26 cellular contexts compared by ENCODE assay signal in genomic region chr6:56837322-56837894, GRCh38.
DNase-seq lines count a peak whose midpoint lies in the region; ATAC-seq and TF ChIP-seq lines count a peak whose summit lies in the region.
"Had no signal": no experiment of that assay in that cellular context is flagged by ENCODE, and none has a peak within 500 bp of the region (broad histone marks: within the 10 kb centered on the region; RNA-seq: fewer than 3 reads in every experiment).

No MANE protein-coding gene starts in this region.

- no peak for TF ChIP-seq POLR2A in IMR-90 (IDR thresholded peaks at IDR 0.05; ENCODE audit: low read depth, low read length)
- no peak for TF ChIP-seq POLR2A in gastrocnemius medialis (IDR thresholded peaks at IDR 0.05)

- POLR2A ChIA-PET in IMR-90 (lab: Charles Lee; ENCODE audit: unreplicated experiment): no interaction called here
- POLR2A ChIA-PET in WTC11 (lab: Charles Lee): no interaction called here

- H4K91ac ChIP-seq in IMR-90 (ENCODE audit: insufficient read depth, low read depth, low read length): no peak overlapping the region

- dilution Hi-C loops in IMR-90 (cut with HindIII; ENCODE audit: low sequenced_read_pairs, unreplicated experiment): no loop called here

- ATAC-seq in GM23338: peak; percentile 60
- ATAC-seq in IMR-90 (ENCODE audit: low read depth): no peak
- ATAC-seq in WTC11: peak; percentile 43
- ATAC-seq in gastrocnemius medialis: no peak
- ATAC-seq in HG03378 (IDR thresholded peaks at IDR 0.05; ENCODE audit: unreplicated experiment): no peak
- ATAC-seq in HG02678 (IDR thresholded peaks at IDR 0.05; ENCODE audit: unreplicated experiment): no peak
- ATAC-seq: activated naive CD4-positive, alpha-beta T cell treated with anti-CD3 and anti-CD28 coated beads, Interleukin-2, amount 50 U/mL, for 72 hours; left lung; mucosa of descending colon; stimulated activated effector memory CD8-positive, alpha-beta T cell treated with anti-CD3 and anti-CD28 coated beads, Interleukin-12 subunit alpha, Interleukin-12 subunit beta, amount 100 ng/mL, for 72 hours had no signal

- in situ Hi-C loops in IMR-90 (cut with MboI; ENCODE audit: low sequenced_read_pairs) (no loop called here), gastrocnemius medialis (cut with MboI; ENCODE audit: low sequenced_read_pairs in 4 of 4) (loop anchor here in 1 of 4 donors (5.0 kb wide), 1 partner anchor 65 kb away; no protein-coding TSS in a partner anchor)

- H3K9me1 ChIP-seq in IMR-90 (ENCODE audit: insufficient read depth, low read length): peaks cover 3% of the 10 kb centered on the region; the same call in 1 of the 2 replicates

- intact Hi-C loops in IMR-90 (cut with micrococcal nuclease) (no loop called here), gastrocnemius medialis (cut with DNase I; ENCODE audit: low total_unique reads) (no loop called here)

- H3K79me2 ChIP-seq in GM23338 (replicated peaks; ENCODE audit: insufficient read depth): peaks cover 100% of the 10 kb centered on the region

- peak overlapping the region; percentile 1; the same call in 1 of the 2 replicates for H3K23ac ChIP-seq in IMR-90 (ENCODE audit: low read depth, low read length)

- no peak overlapping the region for H2BK5ac ChIP-seq in IMR-90 (ENCODE audit: low read depth, low read length, poor library complexity, severe bottlenecking)

- no peak for TF ChIP-seq RAD21 in IMR-90 (IDR thresholded peaks at IDR 0.05; ENCODE audit: low read length)

- H3K9ac ChIP-seq in IMR-90 (ENCODE audit: low read depth, low read length): no peak overlapping the region

- CTCF ChIA-PET in IMR-90 (lab: Yijun Ruan, JAX) (no interaction called here), WTC11 (lab: Charles Lee) (no interaction called here)

- no peak overlapping the region for H4K8ac ChIP-seq in IMR-90 (ENCODE audit: low read depth in 2 of 2, low read length in 2 of 2)

- H3K18ac ChIP-seq in IMR-90 (ENCODE audit: low read depth, low read length): no peak overlapping the region

- H3K4me1 Mint-ChIP-seq in GM23338 (peaks cover 60% of the 10 kb centered on the region), WTC11 (peaks cover 65% of the 10 kb centered on the region)
- H3K4me1 Mint-ChIP-seq: central memory CD8-positive, alpha-beta T cell; stimulated activated effector memory CD8-positive, alpha-beta T cell treated with anti-CD3 and anti-CD28 coated beads, Interleukin-12 subunit alpha, Interleukin-12 subunit beta, amount 100 ng/mL, for 72 hours had no signal

- H3K36me3 ChIP-seq in GM23338 (ENCODE audit: insufficient read depth): no peaks in the 10 kb centered on the region
- no peaks in the 10 kb centered on the region for H3K36me3 ChIP-seq in IMR-90 (ENCODE audit: control insufficient read depth, insufficient read depth, low read length)
- H3K36me3 ChIP-seq in gastrocnemius medialis: no peaks in the 10 kb centered on the region
- H3K36me3 ChIP-seq: ascending aorta, left lung, suprapubic skin, vagina had no signal

- H3K27ac ChIP-seq in GM23338 (ENCODE audit: low read depth): 0 out of 2 replicates have a peak overlapping the region, but pooled peaks have one; percentile 5
- no peak overlapping the region for H3K27ac ChIP-seq in IMR-90 (ENCODE audit: insufficient read depth, low read length)
- H3K27ac ChIP-seq in gastrocnemius medialis: peak overlapping the region; percentile 85 to 98 (median 98)
- H3K27ac ChIP-seq: ascending aorta, left lung, skin epidermis, suprapubic skin, vagina had no signal

- H2AK9ac ChIP-seq in IMR-90 (replicated peaks; ENCODE audit: low read depth, low read length, poor library complexity): no peak overlapping the region

- H3K9me3 Mint-ChIP-seq in GM23338 (peaks cover 3% of the 10 kb centered on the region; the same call in 2 of the 3 replicates), WTC11 (peaks cover 8% of the 10 kb centered on the region; the same call in 1 of the 2 replicates)
- H3K9me3 Mint-ChIP-seq: activated naive CD4-positive, alpha-beta T cell treated with anti-CD3 and anti-CD28 coated beads, Interleukin-2, amount 50 U/mL, for 72 hours; central memory CD8-positive, alpha-beta T cell; stimulated activated effector memory CD8-positive, alpha-beta T cell treated with anti-CD3 and anti-CD28 coated beads, Interleukin-12 subunit alpha, Interleukin-12 subunit beta, amount 100 ng/mL, for 72 hours had no signal

- H3K27me3 Mint-ChIP-seq in GM23338 (ENCODE audit: insufficient read depth, low read depth, poor library complexity) (no peaks in the 10 kb centered on the region), WTC11 (ENCODE audit: low read depth) (no peaks in the 10 kb centered on the region)

- H2BK120ac ChIP-seq in IMR-90 (ENCODE audit: low read depth, low read length): no peak overlapping the region

- H3K56ac ChIP-seq in IMR-90 (ENCODE audit: extremely low read depth, insufficient read depth, low read length): no peak overlapping the region

- H4K20me1 ChIP-seq in GM23338 (replicated peaks; ENCODE audit: insufficient read depth) (peaks cover 10% of the 10 kb centered on the region; the same call in 1 of the 2 replicates), IMR-90 (ENCODE audit: insufficient read depth, low read length) (peaks cover 58% of the 10 kb centered on the region)

- peaks cover 6 to 41% of the 10 kb centered on the region in 2 experiments; a peak in 2 of 4 replicates for H3K79me1 ChIP-seq in IMR-90 (ENCODE audit: low read depth in 1 of 2, low read length in 2 of 2)

- H3K36me3 Mint-ChIP-seq in GM23338 (ENCODE audit: low read depth) (peaks cover 6% of the 10 kb centered on the region; the same call in 1 of the 3 replicates), WTC11 (peaks cover 6% of the 10 kb centered on the region)
- H3K36me3 Mint-ChIP-seq: activated naive CD4-positive, alpha-beta T cell treated with anti-CD3 and anti-CD28 coated beads, Interleukin-2, amount 50 U/mL, for 72 hours; immature natural killer cell; stimulated activated effector memory CD8-positive, alpha-beta T cell treated with anti-CD3 and anti-CD28 coated beads, Interleukin-12 subunit alpha, Interleukin-12 subunit beta, amount 100 ng/mL, for 72 hours had no signal

- H3K27ac Mint-ChIP-seq in GM23338: peak overlapping the region; percentile 33
- peak overlapping the region; percentile 64 for H3K27ac Mint-ChIP-seq in WTC11
- H3K27ac Mint-ChIP-seq: activated naive CD4-positive, alpha-beta T cell treated with anti-CD3 and anti-CD28 coated beads, Interleukin-2, amount 50 U/mL, for 72 hours; immature natural killer cell; stimulated activated effector memory CD8-positive, alpha-beta T cell treated with anti-CD3 and anti-CD28 coated beads, Interleukin-12 subunit alpha, Interleukin-12 subunit beta, amount 100 ng/mL, for 72 hours had no signal

- no peak overlapping the region; the same call in 2 of the 3 replicates for H3K4me3 Mint-ChIP-seq in GM23338
- peak overlapping the region; percentile 3; the same call in 1 of the 2 replicates for H3K4me3 Mint-ChIP-seq in WTC11
- H3K4me3 Mint-ChIP-seq: central memory CD8-positive, alpha-beta T cell; immature natural killer cell; stimulated activated effector memory CD8-positive, alpha-beta T cell treated with anti-CD3 and anti-CD28 coated beads, Interleukin-12 subunit alpha, Interleukin-12 subunit beta, amount 100 ng/mL, for 72 hours had no signal

- no peak overlapping the region for H3K4me3 ChIP-seq in GM23338
- no peak overlapping the region for H3K4me3 ChIP-seq in IMR-90 (ENCODE audit: insufficient read depth, low read depth, low read length)
- H3K4me3 ChIP-seq in gastrocnemius medialis: no peak overlapping the region
- H3K4me3 ChIP-seq: ascending aorta, left lung, mucosa of descending colon, skin epidermis, suprapubic skin, vagina had no signal

- BruUV-seq in IMR-90 (replicated peaks; lab: Mats Ljungman, UMichigan): no TSS peak

- no peaks in the 10 kb centered on the region for H3F3A ChIP-seq in GM23338 (replicated peaks; ENCODE audit: low read depth)

- H3K9me3 ChIP-seq in IMR-90 (ENCODE audit: control insufficient read depth, insufficient read depth, low read length) (no peaks in the 10 kb centered on the region), gastrocnemius medialis (no peaks in the 10 kb centered on the region)
- H3K9me3 ChIP-seq: ascending aorta, left lung, mucosa of descending colon, suprapubic skin, vagina had no signal

- H3K4me2 ChIP-seq in GM23338 (peak overlapping the region; percentile 26), IMR-90 (ENCODE audit: low read depth, low read length) (no peak overlapping the region; the same call in 1 of the 2 replicates)

- no peak overlapping the region for H2AK5ac ChIP-seq in IMR-90 (ENCODE audit: low read depth, low read length)

- H3K27me3 ChIP-seq in GM23338 (ENCODE audit: insufficient read depth) (no peaks in the 10 kb centered on the region), IMR-90 (ENCODE audit: control insufficient read depth, insufficient read depth, low read length) (no peaks in the 10 kb centered on the region), gastrocnemius medialis (no peaks in the 10 kb centered on the region)
- H3K27me3 ChIP-seq: ascending aorta, suprapubic skin, vagina had no signal

- no peak overlapping the region for H2BK15ac ChIP-seq in IMR-90 (ENCODE audit: low read depth, low read length)

- TF ChIP-seq CTCF in GM23338 (conservative IDR thresholded peaks at IDR 0.05; ENCODE audit: low read depth in 2 of 2) (no peak), IMR-90 (conservative IDR thresholded peaks at IDR 0.05; ENCODE audit: low read depth, low read length) (no peak), WTC11 (IDR thresholded peaks at IDR 0.05) (no peak), gastrocnemius medialis (IDR thresholded peaks at IDR 0.05 in 4 of 5, conservative IDR thresholded peaks at IDR 0.05 in 1 of 5) (no peak)

- no peak overlapping the region for H4K5ac ChIP-seq in IMR-90 (ENCODE audit: low read depth, low read length)

- H2BK20ac ChIP-seq in IMR-90 (ENCODE audit: low read depth, low read length): no peak overlapping the region

- H3K4me1 ChIP-seq in GM23338 (ENCODE audit: insufficient read depth): peaks cover 60% of the 10 kb centered on the region
- H3K4me1 ChIP-seq in IMR-90 (ENCODE audit: control insufficient read depth, insufficient read depth, low read length): peaks cover 3% of the 10 kb centered on the region; the same call in 1 of the 2 replicates
- H3K4me1 ChIP-seq in gastrocnemius medialis: peaks cover 59 to 77% of the 10 kb centered on the region in 2 donors
- H3K4me1 ChIP-seq: left lung, vagina had no signal

- WGBS in IMR-90 (ENCODE audit: extremely low coverage in 2 of 2, insufficient read length in 1 of 2), 2 experiments: 87% methylated on average over 3 of the region's 6 CpGs; no CpG with 5 or more reads in 1 of the 2 experiments

- H3K9me2 ChIP-seq in GM23338 (ENCODE audit: insufficient read depth): no peaks in the 10 kb centered on the region

- H3K4ac ChIP-seq in IMR-90 (ENCODE audit: low read depth, low read length): no peak overlapping the region

- H2AFZ ChIP-seq in GM23338 (no peak overlapping the region), IMR-90 (replicated peaks; ENCODE audit: low read length, poor library complexity) (no peak overlapping the region)

- no peak overlapping the region for H3K14ac ChIP-seq in IMR-90 (replicated peaks; ENCODE audit: low read depth, low read length)

- peak; percentile 35 for DNase-seq in GM23338 (ENCODE audit: low spot score)
- DNase-seq in IMR-90: no peak
- no peak for DNase-seq in WTC11 (ENCODE audit: low spot score)
- DNase-seq in gastrocnemius medialis: no peak
- DNase-seq in activated naive CD4-positive, alpha-beta T cell (lab: John Stamatoyannopoulos, UW): no peak
- DNase-seq: activated CD4-positive, alpha-beta T cell treated with anti-CD3 and anti-CD28 coated beads for 48 hours; DMS 273 treated with DMSO at 0.1 percent for 48 hours; immature natural killer cell; KBM-7; left lung; mucosa of descending colon; NCI-H146; OCI-M1; posterior cingulate gyrus; SIG-M5; stimulated activated CD4-positive, alpha-beta T cell treated with anti-CD3 and anti-CD28 coated beads, Interleukin-2, amount 100 ng/mL, for 24 hours; T-helper 1 cell had no signal

Comparison
In these comparisons a context has a peak if more than half of its experiments do, and no peak if none do; other contexts are left out.
1. ATAC-seq: peak in GM23338 (single experiment) and WTC11 (single experiment); none in IMR-90 (single experiment), gastrocnemius medialis (0 of 2), HG03378 (single experiment) and HG02678 (single experiment).